ENCODE assay signal across 13 cellular contexts in genomic region chr15:66748320-66748779, GRCh38. TPM values are rescaled to one million over a fixed set of nuclear protein-coding genes. Genes with fewer than 3 reads are reported as not detected.
A peak's percentile ranks its signal among the peaks of the same experiment; 100 is the strongest.
DNase-seq lines count a peak whose midpoint lies in the region; ATAC-seq, FAIRE-seq and TF ChIP-seq lines count a peak whose summit lies in the region.
"Had no signal": no experiment of that assay in that cellular context is flagged by ENCODE, and none has a peak within 500 bp of the region (broad histone marks: within the 10 kb centered on the region; RNA-seq: fewer than 3 reads in every experiment).

No MANE protein-coding gene starts in this region.

- DNase-seq in AG08395 (ENCODE audit: low spot score) (peak; percentile 63), LHCN-M2 (ENCODE audit: low read depth) (peak; percentile 44), NCI-H2171 (lab: John Stamatoyannopoulos, UW) (no peak)
- no peak for DNase-seq in stimulated activated CD8-positive, alpha-beta memory T cell treated with anti-CD3 and anti-CD28 coated beads, Interleukin-4, amount 100 ng/mL, for 48 hours
- DNase-seq: CD8-positive, alpha-beta memory T cell; hypothalamus; NCI-H526 had no signal

- TF ChIP-seq CTCF in nephron (IDR thresholded peaks at IDR 0.05; ENCODE audit: unreplicated experiment in 3 of 3): no peak

- H3K4me1 Mint-ChIP-seq in nephron: peaks cover 69% of the 10 kb centered on the region

- FAIRE-seq in endometrium (lab: Jason Lieb, UNC): peak; percentile 86
- FAIRE-seq: GM12892 had no signal

- no peak for ATAC-seq in GM18861 (IDR thresholded peaks at IDR 0.05; ENCODE audit: unreplicated experiment)
- ATAC-seq in HG02571 (IDR thresholded peaks at IDR 0.05; ENCODE audit: unreplicated experiment): no peak

- no peaks in the 10 kb centered on the region for H3K27me3 Mint-ChIP-seq in nephron (ENCODE audit: low read depth)

- H3K27ac Mint-ChIP-seq in nephron: peak overlapping the region; percentile 84 to 94 (median 90)

- H3K36me3 Mint-ChIP-seq in nephron (ENCODE audit: low read depth): peaks cover 20% of the 10 kb centered on the region
- H3K36me3 Mint-ChIP-seq: CD8-positive, alpha-beta memory T cell had no signal

- peak overlapping the region in 2 of 3 experiments; percentile 6 to 37 for H3K4me3 Mint-ChIP-seq in nephron
- H3K4me3 Mint-ChIP-seq: CD8-positive, alpha-beta memory T cell; neural progenitor cell had no signal

- no peaks in the 10 kb centered on the region for H3K9me3 Mint-ChIP-seq in nephron
- H3K9me3 Mint-ChIP-seq: CD8-positive, alpha-beta memory T cell; neural progenitor cell had no signal

RNA-seq across cellular contexts. Expression of gene SMAD6, which starts 46.3 kb away (rescaled TPM):
- 2.4 and 3.3 TPM in 2 replicates for total RNA-seq in LHCN-M2 (2014; rRNA removed)
- 1.5 TPM for polyA plus RNA-seq in LHCN-M2 (2012)
- polyA plus RNA-seq: CD8-positive, alpha-beta memory T cell had no signal

Comparison
In these comparisons a context has a peak if more than half of its experiments do, and no peak if none do; other contexts are left out.
1. DNase-seq: peak in AG08395 (single experiment) and LHCN-M2 (single experiment); none in NCI-H2171 (single experiment) and stimulated activated CD8-positive, alpha-beta memory T cell treated with anti-CD3 and anti-CD28 coated beads, Interleukin-4, amount 100 ng/mL, for 48 hours (single experiment).